8 cellular contexts compared by ENCODE assay signal in genomic region chr1:180912801-180913616, GRCh38. TPM values are rescaled to one million over a fixed set of nuclear protein-coding genes. Genes with fewer than 3 reads are reported as not detected.
DNase-seq lines count a peak whose midpoint lies in the region; ATAC-seq, FAIRE-seq and TF ChIP-seq lines count a peak whose summit lies in the region.

TSS of gene KIAA1614 (plus strand) at chr1:180912897. CDS start at chr1:180913244, 347 bp downstream.

- peak within 1 kb of the TSS; percentile 54 for H3K4me3 Mint-ChIP-seq in activated CD4-positive, alpha-beta T cell treated with anti-CD3 and anti-CD28 coated beads, Interleukin-2, amount 10 ng/mL, durations not matched to agents 7 days and 5 days
- peak within 1 kb of the TSS; percentile 88 for H3K4me3 Mint-ChIP-seq in neural crest cell

- ATAC-seq in GM21528 (IDR thresholded peaks at IDR 0.05; ENCODE audit: low FRiP score, unreplicated experiment) = no peak

- POLR2A ChIA-PET in activated CD4-positive, alpha-beta T cell treated with anti-CD3 and anti-CD28 coated beads, Interleukin-2, amount 10 ng/mL, durations not matched to agents 7 days and 5 days (lab: Charles Lee) = no interaction called here

- CTCF ChIA-PET in activated CD4-positive, alpha-beta T cell treated with anti-CD3 and anti-CD28 coated beads, Interleukin-2, amount 10 ng/mL, durations not matched to agents 7 days and 5 days (lab: Charles Lee) = interaction anchor here (1.1 kb wide), 1 partner anchor 397 kb away, joined by 3 read pairs; no protein-coding TSS in a partner anchor

- no peak for DNase-seq in activated CD4-positive, alpha-beta T cell treated with anti-CD3 and anti-CD28 coated beads, Interleukin-2, amount 10 ng/mL, durations not matched to agents 7 days and 5 days
- DNase-seq in activated CD4-positive, alpha-beta T cell treated with anti-CD3 and anti-CD28 coated beads for 48 hours = no peak
- DNase-seq in frontal cortex (ENCODE audit: low spot score in 2 of 2) (peak; percentile 64 to 71), neural crest cell (ENCODE audit: low read depth, low spot score) (no peak), NCI-H524 (lab: John Stamatoyannopoulos, UW) (no peak), OCI-M2 (lab: John Stamatoyannopoulos, UW; ENCODE audit: unreplicated experiment) (no peak)

- H3K4me1 Mint-ChIP-seq in activated CD4-positive, alpha-beta T cell treated with anti-CD3 and anti-CD28 coated beads, Interleukin-2, amount 10 ng/mL, durations not matched to agents 7 days and 5 days = peaks cover 15% of the 10 kb centered on the region
- H3K4me1 Mint-ChIP-seq in neural crest cell = peaks cover 39% of the 10 kb centered on the region

- no peaks in the 10 kb centered on the region for H3K36me3 Mint-ChIP-seq in activated CD4-positive, alpha-beta T cell treated with anti-CD3 and anti-CD28 coated beads, Interleukin-2, amount 10 ng/mL, durations not matched to agents 7 days and 5 days (ENCODE audit: low read depth)
- no peaks in the 10 kb centered on the region for H3K36me3 Mint-ChIP-seq in neural crest cell (ENCODE audit: low read depth)

- no peak for FAIRE-seq in frontal cortex (lab: Jason Lieb, UNC)

- H3K4me3 ChIP-seq in WI38 (ENCODE audit: low read depth, low read length) = peak within 1 kb of the TSS; percentile 70

- H3K27ac Mint-ChIP-seq in activated CD4-positive, alpha-beta T cell treated with anti-CD3 and anti-CD28 coated beads, Interleukin-2, amount 10 ng/mL, durations not matched to agents 7 days and 5 days = no peak within 1 kb of the TSS
- H3K27ac Mint-ChIP-seq in neural crest cell (ENCODE audit: unreplicated experiment) = peak within 1 kb of the TSS; percentile 43

- peaks cover 35% of the 10 kb centered on the region for H3K27me3 Mint-ChIP-seq in activated CD4-positive, alpha-beta T cell treated with anti-CD3 and anti-CD28 coated beads, Interleukin-2, amount 10 ng/mL, durations not matched to agents 7 days and 5 days
- H3K27me3 Mint-ChIP-seq in neural crest cell (ENCODE audit: low read depth) = peaks cover 25% of the 10 kb centered on the region

- H3K9me3 Mint-ChIP-seq in activated CD4-positive, alpha-beta T cell treated with anti-CD3 and anti-CD28 coated beads, Interleukin-2, amount 10 ng/mL, durations not matched to agents 7 days and 5 days = no peaks in the 10 kb centered on the region
- H3K9me3 Mint-ChIP-seq in neural crest cell = no peaks in the 10 kb centered on the region

- TF ChIP-seq CTCF in WI38 (IDR thresholded peaks at IDR 0.05; ENCODE audit: low read depth, low read length) = no peak
- TF ChIP-seq CTCF in neural crest cell (conservative IDR thresholded peaks at IDR 0.05) = no peak

RNA-seq across cellular contexts. Expression of gene KIAA1614, which starts in this region (rescaled TPM):
- total RNA-seq in activated CD4-positive, alpha-beta T cell treated with anti-CD3 and anti-CD28 coated beads, Interleukin-2, amount 10 ng/mL, durations not matched to agents 7 days and 5 days = under 1 TPM; 0.22 to 0.33 TPM
- total RNA-seq in frontal cortex (5.7 TPM), neural crest cell (2.1 and 3.2 TPM in 2 replicates)

Comparison
In these comparisons a context has a peak if more than half of its experiments do, and no peak if none do; other contexts are left out.
1. DNase-seq: peak in frontal cortex (2 of 2); none in activated CD4-positive, alpha-beta T cell treated with anti-CD3 and anti-CD28 coated beads, Interleukin-2, amount 10 ng/mL, durations not matched to agents 7 days and 5 days (single experiment), activated CD4-positive, alpha-beta T cell treated with anti-CD3 and anti-CD28 coated beads for 48 hours (single experiment), neural crest cell (single experiment), NCI-H524 (0 of 2) and OCI-M2 (single experiment).